In the genomic region with DNA sequence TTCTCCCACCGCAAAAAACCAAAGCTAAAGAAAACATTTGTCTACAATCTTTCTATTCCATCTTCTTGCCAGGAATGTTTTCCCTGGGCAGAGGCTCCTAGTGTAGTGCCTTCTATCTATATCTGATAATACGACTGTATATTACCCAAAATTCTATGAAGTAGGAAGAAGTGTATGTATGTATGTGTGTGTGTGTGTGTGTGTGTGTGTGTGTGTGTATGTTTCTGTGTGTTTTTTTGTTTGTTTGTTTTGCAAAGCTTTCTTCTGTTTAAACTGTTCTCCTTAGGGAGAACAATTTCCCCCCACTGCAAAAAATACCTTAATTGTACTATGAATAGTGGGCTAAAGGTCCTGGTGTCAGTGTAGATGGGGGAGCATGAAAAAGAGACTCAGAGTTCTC, we compare ENCODE assay signal across 26 cellular contexts.
"Had no signal": no experiment of that assay in that cellular context is flagged by ENCODE, and none has a peak within 500 bp of the region (broad histone marks: within the 10 kb centered on the region; RNA-seq: fewer than 3 reads in every experiment).

No MANE protein-coding gene starts in this region.

- H2AFZ ChIP-seq: hepatocyte had no signal

- H3K27me3 ChIP-seq: colonic mucosa, gastroesophageal sphincter, heart left ventricle, hepatocyte, stomach, tibial nerve, upper lobe of left lung had no signal

- H3K9me3 ChIP-seq: colonic mucosa, gastroesophageal sphincter, heart left ventricle, left ventricle myocardium inferior, lower lobe of right lung, prostate gland, stomach, thoracic aorta, tibial nerve, upper lobe of left lung had no signal

- H3K4me2 ChIP-seq: hepatocyte had no signal

- H3K4me1 Mint-ChIP-seq: central memory CD8-positive, alpha-beta T cell; endodermal cell; natural killer cell had no signal

- ATAC-seq: esophagus mucosa, heart left ventricle, lower lobe of right lung, natural killer cell, right cardiac atrium had no signal

- H3K36me3 Mint-ChIP-seq: natural killer cell had no signal

- H3K27ac ChIP-seq: colonic mucosa, epithelial cell of prostate, gastroesophageal sphincter, heart left ventricle, hepatocyte, left ventricle myocardium inferior, lower lobe of right lung, prostate gland, stomach, thoracic aorta, tibial nerve, upper lobe of left lung had no signal

- H3K4me3 Mint-ChIP-seq: central memory CD8-positive, alpha-beta T cell; dendritic cell treated with granulocyte-macrophage colony-stimulating factor and Interleukin-4, amounts not matched to agents 40 ng/mL and 50 ng/mL, for 4 days; endodermal cell; natural killer cell; neural crest cell had no signal

- H3K4me1 ChIP-seq: colonic mucosa, gastroesophageal sphincter, left ventricle myocardium inferior, lower lobe of right lung, prostate gland, stomach, tibial nerve, upper lobe of left lung had no signal

- FAIRE-seq: kidney, small intestine, urothelium cell line had no signal

- H3K79me2 ChIP-seq: hepatocyte had no signal

- H3K4me3 ChIP-seq: colonic mucosa, gastroesophageal sphincter, heart left ventricle, hepatocyte, left ventricle myocardium inferior, lower lobe of right lung, prostate gland, stomach, thoracic aorta, tibial nerve, upper lobe of left lung had no signal

- H3K9me3 Mint-ChIP-seq: central memory CD8-positive, alpha-beta T cell; dendritic cell treated with granulocyte-macrophage colony-stimulating factor and Interleukin-4, amounts not matched to agents 40 ng/mL and 50 ng/mL, for 4 days; endodermal cell; natural killer cell; neural crest cell had no signal

- H3K27ac Mint-ChIP-seq: dendritic cell treated with granulocyte-macrophage colony-stimulating factor and Interleukin-4, amounts not matched to agents 40 ng/mL and 50 ng/mL, for 4 days; endodermal cell; natural killer cell had no signal

- H3K36me3 ChIP-seq: colonic mucosa, gastroesophageal sphincter, heart left ventricle, left ventricle myocardium inferior, lower lobe of right lung, prostate gland, stomach, thoracic aorta, tibial nerve, upper lobe of left lung had no signal

- DNase-seq: colonic mucosa; effector CD8-positive, alpha-beta T cell; endodermal cell; heart left ventricle; kidney; left ventricle myocardium inferior; lower lobe of right lung; natural killer cell; right cardiac atrium; small intestine; stimulated activated CD4-positive, alpha-beta T cell treated with anti-CD3 and anti-CD28 coated beads, Interleukin-15, amount 100 ng/mL, for 24 hours; stimulated activated CD4-positive, alpha-beta T cell treated with anti-CD3 and anti-CD28 coated beads, Interleukin-2, amount 100 ng/mL, for 48 hours; stimulated activated naive CD4-positive, alpha-beta T cell treated with Interleukin-2 at 50 U/mL for 16 hours; stomach; upper lobe of left lung had no signal
